ENCODE assay signal across 25 cellular contexts in the genomic region with DNA sequence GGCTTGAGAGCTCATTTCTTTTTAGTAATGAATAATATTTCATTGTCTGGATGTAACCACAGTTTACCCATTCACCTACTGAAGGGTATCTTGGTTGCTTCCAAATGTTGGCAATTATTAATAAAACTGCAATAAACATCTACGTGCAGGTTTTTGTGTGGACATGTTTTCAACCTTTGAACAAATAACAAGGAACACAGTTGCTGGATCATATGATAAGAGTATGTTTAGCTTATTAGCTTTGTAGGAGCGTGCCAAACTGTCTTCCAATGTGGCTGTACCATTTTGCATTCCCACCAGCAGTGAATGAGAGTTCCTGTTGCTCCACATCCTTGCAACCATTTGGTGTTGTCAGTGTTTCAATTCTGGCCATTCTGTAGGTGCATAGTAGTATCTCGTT.
"Had no signal": no experiment of that assay in that cellular context is flagged by ENCODE, and none has a peak within 500 bp of the region (broad histone marks: within the 10 kb centered on the region; RNA-seq: fewer than 3 reads in every experiment).

No MANE protein-coding gene starts in this region.

- H3K27ac Mint-ChIP-seq: endodermal cell, mesothelial cell of epicardium had no signal

- H3K4me1 ChIP-seq: esophagus squamous epithelium, gastrocnemius medialis, heart right ventricle, left lung, lower lobe of right lung had no signal

- H3K27me3 ChIP-seq: dorsolateral prefrontal cortex, esophagus squamous epithelium, gastrocnemius medialis, heart right ventricle, left lung had no signal

- H3K27me3 Mint-ChIP-seq: naive B cell had no signal

- H3K9me3 ChIP-seq: esophagus squamous epithelium, gastrocnemius medialis, heart right ventricle, left lung, lower lobe of right lung, mucosa of descending colon had no signal

- ATAC-seq: esophagus mucosa, gastrocnemius medialis, heart right ventricle, left cardiac atrium, left lung, left ventricle myocardium superior, lower lobe of right lung, mucosa of descending colon had no signal

- H3K9me3 Mint-ChIP-seq: endodermal cell, mesothelial cell of epicardium, naive B cell had no signal

- H3K27ac ChIP-seq: coronary artery, dorsolateral prefrontal cortex, epithelial cell of prostate, esophagus squamous epithelium, gastrocnemius medialis, heart right ventricle, left lung, lower lobe of right lung had no signal

- H3K4me3 Mint-ChIP-seq: endodermal cell, mesothelial cell of epicardium, naive B cell had no signal

- H3K4me3 ChIP-seq: coronary artery, dorsolateral prefrontal cortex, esophagus squamous epithelium, gastrocnemius medialis, heart right ventricle, left lung, lower lobe of right lung, mucosa of descending colon had no signal

- H3K4me1 Mint-ChIP-seq: endodermal cell, mesothelial cell of epicardium had no signal

- DNase-seq: dermis blood vessel endothelial cell; dorsolateral prefrontal cortex; effector CD4-positive, alpha-beta T cell; effector memory CD4-positive, alpha-beta T cell; endodermal cell; erythroblast; esophagus squamous epithelium; foreskin fibroblast; foreskin melanocyte; gastrocnemius medialis; glutamatergic neuron; head of caudate nucleus; heart right ventricle; hippocampal formation; left cardiac atrium; left lung; left ventricle myocardium superior; lower lobe of right lung; mesenchymal stem cell; mucosa of descending colon; naive B cell had no signal
